ENCODE assay signal across 22 cellular contexts in the genomic region with DNA sequence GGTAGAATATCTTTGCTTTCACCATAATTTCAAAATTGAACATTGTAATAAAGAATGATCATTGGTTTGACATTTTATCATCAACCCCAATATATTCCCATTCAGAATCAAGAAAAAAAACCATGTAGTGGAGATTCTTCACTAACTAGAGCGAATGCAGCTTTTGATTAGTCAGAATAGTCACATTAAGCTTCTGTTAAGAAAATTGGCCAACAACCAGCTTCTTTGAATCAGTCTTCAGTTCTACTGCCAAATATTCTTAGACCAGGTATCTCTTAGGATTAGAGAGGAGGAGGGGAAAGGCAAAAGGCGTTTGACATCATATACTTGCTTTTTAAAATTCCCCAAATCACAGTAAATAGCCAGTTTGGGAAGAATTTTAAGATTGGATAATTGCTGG. TPM values are rescaled to one million over a fixed set of nuclear protein-coding genes. Genes with fewer than 3 reads are reported as not detected.
"Had no signal": no experiment of that assay in that cellular context is flagged by ENCODE, and none has a peak within 500 bp of the region (broad histone marks: within the 10 kb centered on the region; RNA-seq: fewer than 3 reads in every experiment).

No MANE protein-coding gene starts in this region.

- H3K27me3 ChIP-seq: foreskin keratinocyte, SJSA1 had no signal

- H3K27ac ChIP-seq: foreskin keratinocyte, left ventricle myocardium inferior, SJSA1, WERI-Rb-1 had no signal

- H3K4me3 ChIP-seq: left ventricle myocardium inferior, mucosa of descending colon, SJSA1 had no signal

- DNase-seq: activated CD4-positive, alpha-beta T cell treated with anti-CD3 and anti-CD28 coated beads for 1 hour; activated CD4-positive, alpha-beta T cell treated with anti-CD3 and anti-CD28 coated beads, Interleukin-2, amount 50 U/mL, for 48 hours; activated T-cell treated with anti-CD3 and anti-CD28 coated beads for 4 hours; amniotic stem cell; effector CD4-positive, alpha-beta T cell; hippocampal formation; islet precursor cell; left ventricle myocardium inferior; mucosa of descending colon; naive thymus-derived CD4-positive, alpha-beta T cell; stimulated activated CD4-positive, alpha-beta T cell treated with anti-CD3 and anti-CD28 coated beads, Interleukin-4, amount 100 ng/mL, for 24 hours; T-helper 17 cell; WERI-Rb-1 had no signal

- H3K4me1 Mint-ChIP-seq: brain; naive thymus-derived CD4-positive, alpha-beta T cell; stimulated activated effector memory CD8-positive, alpha-beta T cell treated with anti-CD3 and anti-CD28 coated beads, Interleukin-12 subunit alpha, Interleukin-12 subunit beta, amount 100 ng/mL, for 72 hours; T-helper 17 cell had no signal

- H3K36me3 Mint-ChIP-seq: activated naive CD8-positive, alpha-beta T cell; brain; naive thymus-derived CD4-positive, alpha-beta T cell; stimulated activated effector memory CD8-positive, alpha-beta T cell treated with anti-CD3 and anti-CD28 coated beads, Interleukin-12 subunit alpha, Interleukin-12 subunit beta, amount 100 ng/mL, for 72 hours had no signal

- H3K9me3 Mint-ChIP-seq: activated T-helper 1 cell treated with anti-CD3 and anti-CD28 coated beads, Interleukin-12 subunit alpha, Interleukin-12 subunit beta, Interleukin-2, Interleukin-4 antibody, amounts not matched to agents 30 ng/mL and 10 ng/mL and 1 ng/mL, durations not matched to agents 14 hours and 24 hours and 36 hours; brain; stimulated activated effector memory CD8-positive, alpha-beta T cell treated with anti-CD3 and anti-CD28 coated beads, Interleukin-12 subunit alpha, Interleukin-12 subunit beta, amount 100 ng/mL, for 72 hours had no signal

- H3K27ac Mint-ChIP-seq: activated naive CD8-positive, alpha-beta T cell; activated T-helper 1 cell treated with anti-CD3 and anti-CD28 coated beads, Interleukin-12 subunit alpha, Interleukin-12 subunit beta, Interleukin-2, Interleukin-4 antibody, amounts not matched to agents 30 ng/mL and 10 ng/mL and 1 ng/mL, durations not matched to agents 14 hours and 24 hours and 36 hours; brain; naive thymus-derived CD4-positive, alpha-beta T cell; stimulated activated effector memory CD8-positive, alpha-beta T cell treated with anti-CD3 and anti-CD28 coated beads, Interleukin-12 subunit alpha, Interleukin-12 subunit beta, amount 100 ng/mL, for 72 hours; T-helper 17 cell had no signal

- H3K9me3 ChIP-seq: left ventricle myocardium inferior, mucosa of descending colon, SJSA1 had no signal

- H3K4me3 Mint-ChIP-seq: activated naive CD8-positive, alpha-beta T cell; activated T-helper 1 cell treated with anti-CD3 and anti-CD28 coated beads, Interleukin-12 subunit alpha, Interleukin-12 subunit beta, Interleukin-2, Interleukin-4 antibody, amounts not matched to agents 30 ng/mL and 10 ng/mL and 1 ng/mL, durations not matched to agents 14 hours and 24 hours and 36 hours; brain; naive thymus-derived CD4-positive, alpha-beta T cell; stimulated activated effector memory CD8-positive, alpha-beta T cell treated with anti-CD3 and anti-CD28 coated beads, Interleukin-12 subunit alpha, Interleukin-12 subunit beta, amount 100 ng/mL, for 72 hours; T-helper 17 cell had no signal

- H3K36me3 ChIP-seq: left ventricle myocardium inferior, SJSA1, WERI-Rb-1 had no signal

- ATAC-seq: foreskin keratinocyte; naive thymus-derived CD4-positive, alpha-beta T cell; sciatic nerve; stimulated activated effector memory CD8-positive, alpha-beta T cell treated with anti-CD3 and anti-CD28 coated beads, Interleukin-12 subunit alpha, Interleukin-12 subunit beta, amount 100 ng/mL, for 72 hours; T-helper 17 cell had no signal

- H3K4me1 ChIP-seq: foreskin keratinocyte, left ventricle myocardium inferior, SJSA1 had no signal

RNA-seq across cellular contexts. Expression of a gene that starts 53.8 kb away (rescaled TPM):
- total RNA-seq: activated T-helper 1 cell treated with anti-CD3 and anti-CD28 coated beads, Interleukin-12 subunit alpha, Interleukin-12 subunit beta, Interleukin-2, Interleukin-4 antibody, amounts not matched to agents 30 ng/mL and 10 ng/mL and 1 ng/mL, durations not matched to agents 14 hours and 24 hours and 36 hours; naive thymus-derived CD4-positive, alpha-beta T cell; osteocyte; pulmonary artery endothelial cell; SJSA1; T-helper 17 cell had no signal
- polyA plus RNA-seq: naive thymus-derived CD4-positive, alpha-beta T cell had no signal
